11 cellular contexts compared by ENCODE assay signal in genomic region chr1:111746614-111746999, GRCh38. TPM values are rescaled to one million over a fixed set of nuclear protein-coding genes. Genes with fewer than 3 reads are reported as not detected.
DNase-seq lines count a peak whose midpoint lies in the region; ATAC-seq and TF ChIP-seq lines count a peak whose summit lies in the region.
"Had no signal": no experiment of that assay in that cellular context is flagged by ENCODE, and none has a peak within 500 bp of the region (broad histone marks: within the 10 kb centered on the region; RNA-seq: fewer than 3 reads in every experiment).

No MANE protein-coding gene starts in this region.

- H3K4me3 Mint-ChIP-seq in activated T-helper 2 cell treated with anti-CD3 and anti-CD28 coated beads, Interferon-gamma antibody, Interleukin-2, Interleukin-4, amounts not matched to agents 10 μg/mL and 5 μg/mL and 100 μg/mL, durations not matched to agents 14 hours and 24 hours and 36 hours (ENCODE audit: low read depth): no peak overlapping the region
- no peak overlapping the region for H3K4me3 Mint-ChIP-seq in activated T-cell treated with anti-CD3 and anti-CD28 coated beads, Interleukin-2, amount 50 U/mL, for 72 hours
- H3K4me3 Mint-ChIP-seq: CD4-positive, CD25-positive, alpha-beta regulatory T cell had no signal

- H2AFZ ChIP-seq in osteoblast (ENCODE audit: low read length): no peak overlapping the region

- no peaks in the 10 kb centered on the region for H3K9me3 Mint-ChIP-seq in activated T-helper 2 cell treated with anti-CD3 and anti-CD28 coated beads, Interferon-gamma antibody, Interleukin-2, Interleukin-4, amounts not matched to agents 10 μg/mL and 5 μg/mL and 100 μg/mL, durations not matched to agents 14 hours and 24 hours and 36 hours
- no peaks in the 10 kb centered on the region for H3K9me3 Mint-ChIP-seq in activated T-cell treated with anti-CD3 and anti-CD28 coated beads, Interleukin-2, amount 50 U/mL, for 72 hours
- H3K9me3 Mint-ChIP-seq: CD4-positive, CD25-positive, alpha-beta regulatory T cell had no signal

- no peaks in the 10 kb centered on the region for H3K9me3 ChIP-seq in osteoblast (ENCODE audit: low read depth, low read length)
- H3K9me3 ChIP-seq: Caco-2 had no signal

- H3K27me3 Mint-ChIP-seq in activated T-helper 2 cell treated with anti-CD3 and anti-CD28 coated beads, Interferon-gamma antibody, Interleukin-2, Interleukin-4, amounts not matched to agents 10 μg/mL and 5 μg/mL and 100 μg/mL, durations not matched to agents 14 hours and 24 hours and 36 hours (ENCODE audit: low read depth): peaks cover 18% of the 10 kb centered on the region
- peaks cover 8% of the 10 kb centered on the region for H3K27me3 Mint-ChIP-seq in activated T-cell treated with anti-CD3 and anti-CD28 coated beads, Interleukin-2, amount 50 U/mL, for 72 hours (ENCODE audit: low read depth)

- H4K20me1 ChIP-seq in osteoblast (ENCODE audit: insufficient read depth, low read length): no peaks in the 10 kb centered on the region

- ATAC-seq in activated T-cell treated with anti-CD3 and anti-CD28 coated beads, Interleukin-2, amount 50 U/mL, for 72 hours (replicated peaks in 1 of 2): no peak
- ATAC-seq in HG02642 (IDR thresholded peaks at IDR 0.05; ENCODE audit: poor library complexity, unreplicated experiment): no peak

- H3K27me3 ChIP-seq in osteoblast (ENCODE audit: insufficient read depth, low read length): no peaks in the 10 kb centered on the region

- no peaks in the 10 kb centered on the region for H3K36me3 Mint-ChIP-seq in activated T-helper 2 cell treated with anti-CD3 and anti-CD28 coated beads, Interferon-gamma antibody, Interleukin-2, Interleukin-4, amounts not matched to agents 10 μg/mL and 5 μg/mL and 100 μg/mL, durations not matched to agents 14 hours and 24 hours and 36 hours (ENCODE audit: low read depth)
- H3K36me3 Mint-ChIP-seq in activated T-cell treated with anti-CD3 and anti-CD28 coated beads, Interleukin-2, amount 50 U/mL, for 72 hours (ENCODE audit: insufficient read depth in 2 of 2): no peaks in the 10 kb centered on the region
- H3K36me3 Mint-ChIP-seq: CD4-positive, CD25-positive, alpha-beta regulatory T cell had no signal

- H3K79me2 ChIP-seq in osteoblast (ENCODE audit: insufficient read depth, low read length): no peaks in the 10 kb centered on the region

- peaks cover 12% of the 10 kb centered on the region for H3K4me1 Mint-ChIP-seq in activated T-helper 2 cell treated with anti-CD3 and anti-CD28 coated beads, Interferon-gamma antibody, Interleukin-2, Interleukin-4, amounts not matched to agents 10 μg/mL and 5 μg/mL and 100 μg/mL, durations not matched to agents 14 hours and 24 hours and 36 hours (ENCODE audit: low read depth)
- H3K4me1 Mint-ChIP-seq in activated T-cell treated with anti-CD3 and anti-CD28 coated beads, Interleukin-2, amount 50 U/mL, for 72 hours (ENCODE audit: low read depth): peaks cover 8% of the 10 kb centered on the region

- TF ChIP-seq CTCF in AG09309 (IDR thresholded peaks at IDR 0.05; ENCODE audit: control insufficient read depth, insufficient read depth, low read depth, low read length, missing control alignments): peak; percentile 15
- peak; percentile 14 for TF ChIP-seq CTCF in GM10266 (IDR thresholded peaks at IDR 0.05; ENCODE audit: control insufficient read depth, insufficient read depth, low read depth, missing control alignments)
- no peak for TF ChIP-seq CTCF in osteoblast (IDR thresholded peaks at IDR 0.05; ENCODE audit: extremely low read depth, low read depth, low read length)

- no peak overlapping the region for H3K27ac Mint-ChIP-seq in activated T-helper 2 cell treated with anti-CD3 and anti-CD28 coated beads, Interferon-gamma antibody, Interleukin-2, Interleukin-4, amounts not matched to agents 10 μg/mL and 5 μg/mL and 100 μg/mL, durations not matched to agents 14 hours and 24 hours and 36 hours
- no peak overlapping the region for H3K27ac Mint-ChIP-seq in activated T-cell treated with anti-CD3 and anti-CD28 coated beads, Interleukin-2, amount 50 U/mL, for 72 hours
- H3K27ac Mint-ChIP-seq: CD4-positive, CD25-positive, alpha-beta regulatory T cell had no signal

- H3K36me3 ChIP-seq in osteoblast (ENCODE audit: insufficient read depth, low read length): no peaks in the 10 kb centered on the region

- H3K4me2 ChIP-seq in osteoblast (ENCODE audit: insufficient read depth, low read length): no peak overlapping the region

- peaks cover 37% of the 10 kb centered on the region for H3K4me1 ChIP-seq in osteoblast (ENCODE audit: insufficient read depth, low read length)
- H3K4me1 ChIP-seq: Caco-2 had no signal

- H3K4me3 ChIP-seq in AG09309 (ENCODE audit: control insufficient read depth, low read depth, low read length): no peak overlapping the region
- no peak overlapping the region for H3K4me3 ChIP-seq in osteoblast (ENCODE audit: insufficient read depth, low read length)

- intact Hi-C loops in activated T-helper 2 cell treated with anti-CD3 and anti-CD28 coated beads, Interferon-gamma antibody, Interleukin-2, Interleukin-4, amounts not matched to agents 10 μg/mL and 5 μg/mL and 100 μg/mL, durations not matched to agents 14 hours and 24 hours and 36 hours (cut with micrococcal nuclease): loop anchor here (10.0 kb wide), 1 partner anchor 1072 kb away; the partner anchor contains the start of gene KCNA3

- DNase-seq in AG09309 (ENCODE audit: low read depth) (no peak), GM10266 (ENCODE audit: extremely low spot score) (no peak), osteoblast (ENCODE audit: insufficient read length, low spot score, missing footprints) (peak; percentile 71), NCI-H1105 treated with DMSO at 0.1 percent for 48 hours (lab: John Stamatoyannopoulos, UW) (no peak)
- peak; percentile 2 for DNase-seq in activated T-helper 2 cell treated with anti-CD3 and anti-CD28 coated beads, Interferon-gamma antibody, Interleukin-2, Interleukin-4, amounts not matched to agents 10 μg/mL and 5 μg/mL and 100 μg/mL, durations not matched to agents 14 hours and 24 hours and 36 hours (ENCODE audit: low spot score)
- no peak for DNase-seq in activated T-cell treated with anti-CD3 and anti-CD28 coated beads, Interleukin-2, amount 50 U/mL, for 72 hours
- DNase-seq in effector CD8-positive, alpha-beta T cell (lab: John Stamatoyannopoulos, UW): no peak

- H3K27ac ChIP-seq in osteoblast (ENCODE audit: low read depth, low read length): peak overlapping the region; percentile 46
- H3K27ac ChIP-seq: RWPE1 had no signal

RNA-seq across cellular contexts. Expression of gene INKA2, which starts 7.4 kb away (rescaled TPM):
- total RNA-seq in activated T-helper 2 cell treated with anti-CD3 and anti-CD28 coated beads, Interferon-gamma antibody, Interleukin-2, Interleukin-4, amounts not matched to agents 10 μg/mL and 5 μg/mL and 100 μg/mL, durations not matched to agents 14 hours and 24 hours and 36 hours: 0.43 and 2.2 TPM in 2 replicates
- 3.5 and 3.6 TPM in 2 replicates for total RNA-seq in osteoblast
- total RNA-seq in activated T-cell treated with anti-CD3 and anti-CD28 coated beads, Interleukin-2, amount 50 U/mL, for 72 hours: 1 to 10 TPM; 3.9 to 4.3 TPM
- total RNA-seq: CD4-positive, CD25-positive, alpha-beta regulatory T cell had no signal

RNA-seq across cellular contexts. Expression of gene DDX20, which starts 9.1 kb away (rescaled TPM):
- 18.6 and 20.0 TPM in 2 replicates for total RNA-seq in activated T-helper 2 cell treated with anti-CD3 and anti-CD28 coated beads, Interferon-gamma antibody, Interleukin-2, Interleukin-4, amounts not matched to agents 10 μg/mL and 5 μg/mL and 100 μg/mL, durations not matched to agents 14 hours and 24 hours and 36 hours
- total RNA-seq in osteoblast: 15.6 and 19.2 TPM in 2 replicates
- 10 to 100 TPM; 13.3 to 15.8 TPM for total RNA-seq in activated T-cell treated with anti-CD3 and anti-CD28 coated beads, Interleukin-2, amount 50 U/mL, for 72 hours

Comparison
In these comparisons a context has a peak if more than half of its experiments do, and no peak if none do; other contexts are left out.
1. DNase-seq: peak in activated T-helper 2 cell treated with anti-CD3 and anti-CD28 coated beads, Interferon-gamma antibody, Interleukin-2, Interleukin-4, amounts not matched to agents 10 μg/mL and 5 μg/mL and 100 μg/mL, durations not matched to agents 14 hours and 24 hours and 36 hours (single experiment) and osteoblast (single experiment); none in AG09309 (single experiment), GM10266 (single experiment), activated T-cell treated with anti-CD3 and anti-CD28 coated beads, Interleukin-2, amount 50 U/mL, for 72 hours (0 of 2), effector CD8-positive, alpha-beta T cell (single experiment) and NCI-H1105 treated with DMSO at 0.1 percent for 48 hours (single experiment).